In genomic region chr2:99487906-99488305, GRCh38 we compare ENCODE assay signal across 1 cellular context.
TF ChIP-seq lines count a peak whose summit lies in the region.

No MANE protein-coding gene starts in this region.

TF ChIP-seq in SK-N-SH, 30 proteins besides CTCF, POLR2A, EP300 and RAD21 (continued from another document):
- TF ChIP-seq REST (IDR thresholded peaks at IDR 0.05; ENCODE audit: low read depth, low read length) (no peak), RXRA (IDR thresholded peaks at IDR 0.05; ENCODE audit: borderline replicate concordance, low read depth) (no peak)
